In the genomic region with DNA sequence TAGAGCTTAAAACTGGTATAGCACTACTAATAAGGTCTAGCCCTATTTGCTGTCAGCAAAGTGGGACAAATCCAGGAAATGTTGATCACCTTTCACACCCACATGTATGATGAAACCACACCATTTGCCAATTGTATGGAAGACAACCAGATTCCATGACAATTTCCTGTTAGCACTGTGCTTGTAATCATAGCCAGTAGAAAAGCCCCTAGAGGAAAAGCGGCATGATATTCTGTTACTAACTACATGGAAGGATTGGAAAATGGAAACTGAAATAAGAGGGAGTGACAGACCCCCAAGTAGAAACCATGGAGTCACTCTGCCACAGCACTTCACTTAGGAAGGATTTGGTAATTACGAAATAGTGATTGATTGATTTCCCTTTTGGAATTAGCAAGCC, we compare ENCODE assay signal across 9 cellular contexts. TPM values are rescaled to one million over a fixed set of nuclear protein-coding genes. Genes with fewer than 3 reads are reported as not detected.
DNase-seq lines count a peak whose midpoint lies in the region; ATAC-seq, FAIRE-seq and TF ChIP-seq lines count a peak whose summit lies in the region.
"Had no signal": no experiment of that assay in that cellular context is flagged by ENCODE, and none has a peak within 500 bp of the region (broad histone marks: within the 10 kb centered on the region; RNA-seq: fewer than 3 reads in every experiment).

No MANE protein-coding gene starts in this region.

- H3K79me2 ChIP-seq in GM12878 (ENCODE audit: control insufficient read depth, insufficient read depth, low read length), result peaks cover 5% of the 10 kb centered on the region
- peaks cover 12% of the 10 kb centered on the region for H3K79me2 ChIP-seq in HepG2 (ENCODE audit: insufficient read depth, low read length)

- no peak for TF ChIP-seq RAD21 in GM12878 (IDR thresholded peaks at IDR 0.05; ENCODE audit: insufficient read depth, low read depth, low read length)
- no peak for TF ChIP-seq RAD21 in HepG2 (CRISPR knock-in tag; IDR thresholded peaks at IDR 0.05)

- no peaks in the 10 kb centered on the region for H3K9me3 Mint-ChIP-seq in stimulated activated naive CD8-positive, alpha-beta T cell treated with anti-CD3 and anti-CD28 coated beads, Interleukin-15, Interleukin-2, amounts not matched to agents 100 ng/mL and 50 ng/mL, for 24 hours
- H3K9me3 Mint-ChIP-seq: stimulated activated naive B cell treated with anti-CD40 and anti-IgM and Interleukin-4, amounts not matched to agents 10 μg/mL and 1 μg/mL and 100 μg/mL, for 72 hours had no signal

- SMC1A ChIA-PET in GM12878 (lab: Charles Lee; ENCODE audit: uncharacterized antibody, unreplicated experiment), result interaction anchor here (0.7 to 1.7 kb wide), 9 partner anchors 9 to 1911 kb away, joined by 3 to 6 read pairs (median 3); no protein-coding TSS in a partner anchor

- in situ Hi-C loops in GM12878 (cut with MboI), result no loop called here
- in situ Hi-C loops in HepG2 (cut with HindIII; ENCODE audit: extremely low pct_ligation_motif_present, low pct_unique_long_range_greater_than_20kb), result loop anchor here (5.0 kb wide), 1 partner anchor 67 kb away; no protein-coding TSS in a partner anchor

- RAD21 ChIA-PET in GM12878 (lab: Charles Lee; ENCODE audit: unreplicated experiment), result interaction anchor here (0.7 to 2.7 kb wide), 4 partner anchors 11 to 94 kb away, joined by 3 to 11 read pairs (median 6); a partner anchor contains a TSS

- no peaks in the 10 kb centered on the region; the same call in 1 of the 2 replicates for H4K20me1 ChIP-seq in GM12878 (ENCODE audit: control insufficient read depth, insufficient read depth)
- no peaks in the 10 kb centered on the region for H4K20me1 ChIP-seq in HepG2 (ENCODE audit: insufficient read depth, low read length)

- 0 out of 2 replicates have a peak overlapping the region, but pooled peaks have one; percentile 65 for H3K4me3 ChIP-seq in GM12878
- H3K4me3 ChIP-seq in HepG2 (replicated peaks in 1 of 3; ENCODE audit: insufficient read depth in 1 of 3, low read depth in 2 of 3, low read length in 3 of 3), result no peak overlapping the region

- H3K4me1 ChIP-seq in GM12878 (ENCODE audit: control insufficient read depth, insufficient read depth, low read length), result peaks cover 21% of the 10 kb centered on the region
- peaks cover 44% of the 10 kb centered on the region for H3K4me1 ChIP-seq in HepG2 (ENCODE audit: insufficient read depth, low read length)

- H3K27ac ChIP-seq in GM12878 (ENCODE audit: control insufficient read depth, insufficient read depth) (no peak overlapping the region; the same call in 1 of the 2 replicates), HepG2 (ENCODE audit: extremely low read length, insufficient read depth, low read length) (no peak overlapping the region)

- POLR2A ChIA-PET in GM12878 (lab: Charles Lee), result interaction anchor here (1.1 to 1.6 kb wide), 3 partner anchors 11 to 75 kb away, joined by 3 to 6 read pairs (median 4); no protein-coding TSS in a partner anchor
- POLR2A ChIA-PET in HepG2 (lab: Yijun Ruan, JAX), result interaction anchor here (1.3 to 3.7 kb wide), 5 partner anchors 12 to 75 kb away, joined by 3 to 43 read pairs (median 14); a partner anchor contains a TSS

- H3K9ac ChIP-seq in GM12878 (ENCODE audit: control insufficient read depth, insufficient read depth, low read length) (no peak overlapping the region), HepG2 (ENCODE audit: insufficient read depth, low read depth, low read length) (no peak overlapping the region)

- CTCF ChIA-PET in GM12878 (lab: Yijun Ruan, JAX) (interaction anchor here (0.5 to 3.5 kb wide), 15 partner anchors 8 to 201 kb away, joined by 3 to 14 read pairs (median 4); a partner anchor contains a TSS), HepG2 (lab: Yijun Ruan, JAX; ENCODE audit: low intra/inter-chr PET ratio, low total read pairs) (no interaction called here)

- TF ChIP-seq CTCF in GM12878 (IDR thresholded peaks at IDR 0.05 in 2 of 3, conservative IDR thresholded peaks at IDR 0.05 in 1 of 3; ENCODE audit: control insufficient read depth in 2 of 3, extremely low read depth in 1 of 3, insufficient read depth in 1 of 3, low read depth in 3 of 3, low read length in 3 of 3) (no peak), HepG2 (CRISPR knock-in tag; IDR thresholded peaks at IDR 0.05) (no peak)

- H3K4me1 Mint-ChIP-seq in stimulated activated naive CD8-positive, alpha-beta T cell treated with anti-CD3 and anti-CD28 coated beads, Interleukin-15, Interleukin-2, amounts not matched to agents 100 ng/mL and 50 ng/mL, for 24 hours (ENCODE audit: low read depth), result peaks cover 71% of the 10 kb centered on the region

- no peak for FAIRE-seq in GM12878 (lab: Jason Lieb, UNC)
- FAIRE-seq in HepG2 (lab: Jason Lieb, UNC), result no peak

- H3K36me3 Mint-ChIP-seq in stimulated activated naive CD8-positive, alpha-beta T cell treated with anti-CD3 and anti-CD28 coated beads, Interleukin-15, Interleukin-2, amounts not matched to agents 100 ng/mL and 50 ng/mL, for 24 hours (ENCODE audit: low read depth), result no peaks in the 10 kb centered on the region
- H3K36me3 Mint-ChIP-seq: stimulated activated naive B cell treated with anti-CD40 and anti-IgM and Interleukin-4, amounts not matched to agents 10 μg/mL and 1 μg/mL and 100 μg/mL, for 72 hours had no signal

- H3K4me3 Mint-ChIP-seq in stimulated activated naive CD8-positive, alpha-beta T cell treated with anti-CD3 and anti-CD28 coated beads, Interleukin-15, Interleukin-2, amounts not matched to agents 100 ng/mL and 50 ng/mL, for 24 hours, result peak overlapping the region; percentile 80

- BruUV-seq in GM12878 (replicated peaks; lab: Mats Ljungman, UMichigan), result no TSS peak
- BruUV-seq in HepG2 (replicated peaks; lab: Mats Ljungman, UMichigan), result no TSS peak

- TF ChIP-seq EP300 in GM12878 (IDR thresholded peaks at IDR 0.05; ENCODE audit: borderline replicate concordance in 1 of 2, control insufficient read depth in 1 of 2, low read depth in 2 of 2, low read length in 2 of 2) (no peak), HepG2 (IDR thresholded peaks at IDR 0.05; ENCODE audit: low read depth in 2 of 2, low read length in 2 of 2) (no peak), HepG2 (CRISPR knock-in tag; IDR thresholded peaks at IDR 0.05; ENCODE audit: borderline replicate concordance) (no peak)

- 98% methylated on average over 2 of the region's 2 CpGs for WGBS in GM12878 (ENCODE audit: insufficient coverage, insufficient replicate concordance, low lambda C conversion rate, missing lambda C conversion rate)
- WGBS in HepG2 (ENCODE audit: low lambda C conversion rate), result 95% methylated on average over 2 of the region's 2 CpGs

- intact Hi-C loops in GM12878 (cut with micrococcal nuclease; ENCODE audit: unreplicated experiment), result loop anchor here (10.0 kb wide), 1 partner anchor 779 kb away; no protein-coding TSS in a partner anchor
- intact Hi-C loops in HepG2 (cut with micrococcal nuclease; ENCODE audit: unreplicated experiment), result no loop called here

- H3K9me3 ChIP-seq in GM12878 (replicated peaks; ENCODE audit: control insufficient read depth, insufficient read depth, low read length) (no peaks in the 10 kb centered on the region), HepG2 (ENCODE audit: low read length) (no peaks in the 10 kb centered on the region)

- DNase-seq in stimulated activated naive CD8-positive, alpha-beta T cell treated with anti-CD3 and anti-CD28 coated beads, Interleukin-15, Interleukin-2, amounts not matched to agents 100 U/mL and 50 U/mL, for 24 hours, result no peak
- no peak for DNase-seq in GM12878 (ENCODE audit: low read depth, low spot score)
- no peak for DNase-seq in HepG2 (ENCODE audit: low spot score)
- DNase-seq in NK-92 treated with Interleukin-12 subunit alpha and Interleukin-12 subunit beta, amount 100 ng/mL, for 24 hours (lab: John Stamatoyannopoulos, UW), result no peak
- DNase-seq in AG20443 (ENCODE audit: low spot score), result no peak
- DNase-seq: stimulated activated naive B cell treated with anti-CD40 and anti-IgM and Interleukin-4, amounts not matched to agents 10 μg/mL and 1 μg/mL and 100 μg/mL, for 72 hours had no signal

- H3K27ac Mint-ChIP-seq in stimulated activated naive CD8-positive, alpha-beta T cell treated with anti-CD3 and anti-CD28 coated beads, Interleukin-15, Interleukin-2, amounts not matched to agents 100 ng/mL and 50 ng/mL, for 24 hours, result no peak overlapping the region

- no peaks in the 10 kb centered on the region for H3K27me3 Mint-ChIP-seq in stimulated activated naive CD8-positive, alpha-beta T cell treated with anti-CD3 and anti-CD28 coated beads, Interleukin-15, Interleukin-2, amounts not matched to agents 100 ng/mL and 50 ng/mL, for 24 hours

- TF ChIP-seq POLR2A in GM12878 (IDR thresholded peaks at IDR 0.05; ENCODE audit: low read depth, low read length), result no peak
- TF ChIP-seq POLR2A in HepG2 (IDR thresholded peaks at IDR 0.05; ENCODE audit: insufficient read depth in 1 of 2, low read depth in 2 of 2, low read length in 2 of 2), result no peak

- no peak for ATAC-seq in stimulated activated naive CD8-positive, alpha-beta T cell treated with anti-CD3 and anti-CD28 coated beads, Interleukin-15, Interleukin-2, amounts not matched to agents 100 U/mL and 50 U/mL, for 24 hours
- ATAC-seq in GM12878, result no peak
- no peak for ATAC-seq in HepG2
- no peak for ATAC-seq in GM21723 (IDR thresholded peaks at IDR 0.05; ENCODE audit: unreplicated experiment)
- no peak for ATAC-seq in HG03432 (IDR thresholded peaks at IDR 0.05; ENCODE audit: unreplicated experiment)
- ATAC-seq: stimulated activated naive B cell treated with anti-CD40 and anti-IgM and Interleukin-4, amounts not matched to agents 10 μg/mL and 1 μg/mL and 100 μg/mL, for 72 hours had no signal

- H3K27me3 ChIP-seq in GM12878 (replicated peaks in 1 of 2; ENCODE audit: control insufficient read depth in 2 of 2, insufficient read depth in 2 of 2, low read length in 1 of 2) (no peaks in the 10 kb centered on the region), HepG2 (ENCODE audit: control insufficient read depth in 1 of 2, insufficient read depth in 2 of 2, low read length in 2 of 2) (no peaks in the 10 kb centered on the region)

- H3K4me2 ChIP-seq in GM12878 (ENCODE audit: control insufficient read depth, insufficient read depth) (peak overlapping the region; percentile 89), HepG2 (ENCODE audit: low read depth, low read length) (no peak overlapping the region; the same call in 1 of the 2 replicates)

- H3K36me3 ChIP-seq in GM12878 (ENCODE audit: control insufficient read depth in 2 of 2, insufficient read depth in 2 of 2, low read length in 1 of 2) (no peaks in the 10 kb centered on the region), HepG2 (replicated peaks in 1 of 2; ENCODE audit: control insufficient read depth in 1 of 2, insufficient read depth in 2 of 2, low read length in 2 of 2) (no peaks in the 10 kb centered on the region)

- H2AFZ ChIP-seq in GM12878 (ENCODE audit: control insufficient read depth, low read depth, low read length) (no peak overlapping the region), HepG2 (ENCODE audit: low read length) (no peak overlapping the region)

RNA-seq across cellular contexts. Expression of a gene that starts 0.9 kb away (rescaled TPM):
- total RNA-seq in GM12878 (2013; cell fraction: nucleolus; rRNA removed), result 5.5 and 6.6 TPM in 2 replicates
- total RNA-seq in GM12878 (2014; rRNA removed) (1.2 and 1.6 TPM in 2 replicates), GM12878 (2014; rRNA removed; fragmentation: Illumina TruSeq; extraction: Trizol) (0.89 and 1.1 TPM in 2 replicates), GM12878 (2021) (1.6 and 2.1 TPM in 2 replicates), HepG2 (2016; rRNA removed; fragmentation: Illumina TruSeq; extraction: Trizol) (0.95 and 1.9 TPM in 2 replicates)
- polyA plus RNA-seq in GM12878 (2011; ENCODE audit: low read depth), result 0.47 TPM
- polyA plus RNA-seq in GM12878 (2011; rRNA removed) (0.37 and 0.42 TPM in 2 replicates), GM12878 (2014; fragmentation: Illumina TruSeq; extraction: Trizol) (0.48 and 0.68 TPM in 2 replicates), GM12878 (2014; fragmentation: Nextera tagmentation; extraction: Ambion mirVana) (1 to 10 TPM in 1 of 2 experiments, under 1 TPM in 1; 0.88 to 1.3 TPM), GM12878 (2014; rRNA removed) (0.94 and 2.0 TPM in 2 replicates), GM12878 (2016; fragmentation: Nextera tagmentation; extraction: Ambion mirVana) (1 to 10 TPM in 1 of 2 experiments, under 1 TPM in 1; 0.42 to 1.4 TPM), HepG2 (2011; rRNA removed) (0.73 and 1.1 TPM in 2 replicates)
- polyA plus RNA-seq in GM12878 (2011; cell fraction: cytosol; rRNA removed), result 0.13 TPM in 2 replicates
- 0.53 and 0.94 TPM in 2 replicates for polyA plus RNA-seq in GM12878 (2011; cell fraction: nucleus; rRNA removed)
- polyA plus RNA-seq in GM12878 (2012), result 0.46 and 1.5 TPM in 2 replicates
- 0.15 TPM in 1 of 2 replicates, not detected in the other for polyA minus RNA-seq in GM12878 (2011; rRNA and poly(A)+ RNA removed)
- not detected in 2 replicates for polyA minus RNA-seq in GM12878 (2011; cell fraction: cytosol; rRNA and poly(A)+ RNA removed)
- polyA minus RNA-seq in GM12878 (2011; cell fraction: nucleus; rRNA and poly(A)+ RNA removed), result 0.24 and 1.9 TPM in 2 replicates
- 2.9 and 3.9 TPM in 2 replicates for total RNA-seq in HepG2 (2016; cell fraction: cytosol; rRNA removed; fragmentation: Illumina TruSeq; extraction: Trizol; ENCODE audit: low read depth)
- 0.40 and 1.9 TPM in 2 replicates for total RNA-seq in HepG2 (2016; cell fraction: insoluble cytoplasmic fraction; rRNA removed; fragmentation: Illumina TruSeq; extraction: Trizol)
- 1.9 and 2.8 TPM in 2 replicates for total RNA-seq in HepG2 (2016; cell fraction: membrane; rRNA removed; fragmentation: Illumina TruSeq; extraction: Trizol)
- 3.1 and 4.5 TPM in 2 replicates for total RNA-seq in HepG2 (2016; cell fraction: nucleus; rRNA removed; fragmentation: Illumina TruSeq; extraction: Trizol)
- 0.30 and 0.41 TPM in 2 replicates for polyA plus RNA-seq in HepG2 (2011; cell fraction: cytosol; rRNA removed)
- polyA plus RNA-seq in HepG2 (2011; cell fraction: nucleus; rRNA removed), result 2.7 and 2.9 TPM in 2 replicates
- 0.80 and 0.83 TPM in 2 replicates for polyA plus RNA-seq in HepG2 (2012)
- 0.42 and 0.46 TPM in 2 replicates for polyA plus RNA-seq in HepG2 (2016; cell fraction: cytosol; fragmentation: Illumina TruSeq; extraction: Trizol; ENCODE audit: low read depth)
- 0.25 and 0.74 TPM in 2 replicates for polyA plus RNA-seq in HepG2 (2016; cell fraction: insoluble cytoplasmic fraction; fragmentation: Illumina TruSeq; extraction: Trizol; ENCODE audit: low read depth)
- 0.38 and 0.41 TPM in 2 replicates for polyA plus RNA-seq in HepG2 (2016; cell fraction: membrane; fragmentation: Illumina TruSeq; extraction: Trizol; ENCODE audit: low read depth)
- 4.3 and 6.9 TPM in 2 replicates for polyA plus RNA-seq in HepG2 (2016; cell fraction: nucleus; fragmentation: Illumina TruSeq; extraction: Trizol; ENCODE audit: insufficient read depth, low read depth)
- 1.2 TPM in 1 of 2 replicates, not detected in the other for polyA minus RNA-seq in HepG2 (2011; rRNA and poly(A)+ RNA removed; ENCODE audit: low replicate concordance)
- 0.35 TPM in 1 of 2 replicates, not detected in the other for polyA minus RNA-seq in HepG2 (2011; cell fraction: cytosol; rRNA and poly(A)+ RNA removed)
- 7.2 and 8.8 TPM in 2 replicates for polyA minus RNA-seq in HepG2 (2011; cell fraction: nucleus; rRNA and poly(A)+ RNA removed)

RNA-seq across cellular contexts. Expression of a gene that starts 3.3 kb away (rescaled TPM):
- 15.2 and 15.5 TPM in 2 replicates for total RNA-seq in GM12878 (2013; cell fraction: nucleolus; rRNA removed)
- total RNA-seq in GM12878 (2014; rRNA removed) (6.0 and 6.5 TPM in 2 replicates), GM12878 (2014; rRNA removed; fragmentation: Illumina TruSeq; extraction: Trizol) (5.2 and 5.7 TPM in 2 replicates), GM12878 (2021) (7.1 and 8.0 TPM in 2 replicates), HepG2 (2016; rRNA removed; fragmentation: Illumina TruSeq; extraction: Trizol) (9.0 and 15.5 TPM in 2 replicates)
- 2.4 TPM for polyA plus RNA-seq in GM12878 (2011; ENCODE audit: low read depth)
- polyA plus RNA-seq in GM12878 (2011; rRNA removed) (5.0 and 5.7 TPM in 2 replicates), GM12878 (2014; fragmentation: Illumina TruSeq; extraction: Trizol) (7.9 and 9.6 TPM in 2 replicates), GM12878 (2014; fragmentation: Nextera tagmentation; extraction: Ambion mirVana) (1 to 10 TPM; 1.6 to 3.5 TPM), GM12878 (2014; rRNA removed) (7.2 and 7.7 TPM in 2 replicates), GM12878 (2016; fragmentation: Nextera tagmentation; extraction: Ambion mirVana) (10 to 100 TPM; 10.1 to 11.3 TPM), HepG2 (2011; rRNA removed) (12.1 and 13.1 TPM in 2 replicates)
- 3.2 and 4.0 TPM in 2 replicates for polyA plus RNA-seq in GM12878 (2011; cell fraction: cytosol; rRNA removed)
- 5.4 and 7.2 TPM in 2 replicates for polyA plus RNA-seq in GM12878 (2011; cell fraction: nucleus; rRNA removed)
- polyA plus RNA-seq in GM12878 (2012), result 5.6 and 6.6 TPM in 2 replicates
- 7.2 and 7.7 TPM in 2 replicates for polyA minus RNA-seq in GM12878 (2011; rRNA and poly(A)+ RNA removed)
- polyA minus RNA-seq in GM12878 (2011; cell fraction: cytosol; rRNA and poly(A)+ RNA removed), result 1.9 and 2.4 TPM in 2 replicates
- polyA minus RNA-seq in GM12878 (2011; cell fraction: nucleus; rRNA and poly(A)+ RNA removed), result 11.4 and 15.9 TPM in 2 replicates
- 1.6 and 1.7 TPM in 2 replicates for total RNA-seq in HepG2 (2016; cell fraction: cytosol; rRNA removed; fragmentation: Illumina TruSeq; extraction: Trizol; ENCODE audit: low read depth)
- total RNA-seq in HepG2 (2016; cell fraction: insoluble cytoplasmic fraction; rRNA removed; fragmentation: Illumina TruSeq; extraction: Trizol), result 7.5 and 14.7 TPM in 2 replicates
- total RNA-seq in HepG2 (2016; cell fraction: membrane; rRNA removed; fragmentation: Illumina TruSeq; extraction: Trizol), result 5.4 and 5.8 TPM in 2 replicates
- 19.8 and 23.6 TPM in 2 replicates for total RNA-seq in HepG2 (2016; cell fraction: nucleus; rRNA removed; fragmentation: Illumina TruSeq; extraction: Trizol)
- polyA plus RNA-seq in HepG2 (2011; cell fraction: cytosol; rRNA removed), result 7.2 and 9.6 TPM in 2 replicates
- 7.8 and 9.0 TPM in 2 replicates for polyA plus RNA-seq in HepG2 (2011; cell fraction: nucleus; rRNA removed)
- 10.5 and 13.4 TPM in 2 replicates for polyA plus RNA-seq in HepG2 (2012)
- 0.84 and 0.86 TPM in 2 replicates for polyA plus RNA-seq in HepG2 (2016; cell fraction: cytosol; fragmentation: Illumina TruSeq; extraction: Trizol; ENCODE audit: low read depth)
- polyA plus RNA-seq in HepG2 (2016; cell fraction: insoluble cytoplasmic fraction; fragmentation: Illumina TruSeq; extraction: Trizol; ENCODE audit: low read depth), result 7.6 and 8.5 TPM in 2 replicates
- polyA plus RNA-seq in HepG2 (2016; cell fraction: membrane; fragmentation: Illumina TruSeq; extraction: Trizol; ENCODE audit: low read depth), result 2.5 and 2.6 TPM in 2 replicates
- 21.1 and 22.3 TPM in 2 replicates for polyA plus RNA-seq in HepG2 (2016; cell fraction: nucleus; fragmentation: Illumina TruSeq; extraction: Trizol; ENCODE audit: insufficient read depth, low read depth)
- 9.2 and 31.7 TPM in 2 replicates for polyA minus RNA-seq in HepG2 (2011; rRNA and poly(A)+ RNA removed; ENCODE audit: low replicate concordance)
- polyA minus RNA-seq in HepG2 (2011; cell fraction: cytosol; rRNA and poly(A)+ RNA removed), result 11.3 and 12.7 TPM in 2 replicates
- 16.4 and 17.3 TPM in 2 replicates for polyA minus RNA-seq in HepG2 (2011; cell fraction: nucleus; rRNA and poly(A)+ RNA removed)

RNA-seq across cellular contexts. Expression of a gene that starts 14.0 kb away (rescaled TPM):
- total RNA-seq in GM12878 (2013; cell fraction: nucleolus; rRNA removed), result 26.8 and 29.7 TPM in 2 replicates
- total RNA-seq in GM12878 (2014; rRNA removed) (8.1 and 10.9 TPM in 2 replicates), GM12878 (2014; rRNA removed; fragmentation: Illumina TruSeq; extraction: Trizol) (10.4 and 11.2 TPM in 2 replicates), GM12878 (2021) (8.9 and 10.0 TPM in 2 replicates), HepG2 (2016; rRNA removed; fragmentation: Illumina TruSeq; extraction: Trizol) (17.0 and 21.6 TPM in 2 replicates)
- polyA plus RNA-seq in GM12878 (2011; ENCODE audit: low read depth), result 2.4 TPM
- polyA plus RNA-seq in GM12878 (2011; rRNA removed) (6.1 and 11.6 TPM in 2 replicates), GM12878 (2014; fragmentation: Illumina TruSeq; extraction: Trizol) (8.4 and 11.5 TPM in 2 replicates), GM12878 (2014; fragmentation: Nextera tagmentation; extraction: Ambion mirVana) (1 to 10 TPM; 2.2 to 3.6 TPM), GM12878 (2014; rRNA removed) (7.0 and 7.7 TPM in 2 replicates), GM12878 (2016; fragmentation: Nextera tagmentation; extraction: Ambion mirVana) (10 to 100 TPM; 16.1 to 16.6 TPM), HepG2 (2011; rRNA removed) (5.0 and 5.5 TPM in 2 replicates)
- polyA plus RNA-seq in GM12878 (2011; cell fraction: cytosol; rRNA removed), result 3.0 and 5.2 TPM in 2 replicates
- polyA plus RNA-seq in GM12878 (2011; cell fraction: nucleus; rRNA removed), result 3.4 and 5.0 TPM in 2 replicates
- polyA plus RNA-seq in GM12878 (2012), result 4.1 and 6.4 TPM in 2 replicates
- polyA minus RNA-seq in GM12878 (2011; rRNA and poly(A)+ RNA removed), result 4.9 and 5.5 TPM in 2 replicates
- polyA minus RNA-seq in GM12878 (2011; cell fraction: cytosol; rRNA and poly(A)+ RNA removed), result 3.1 and 3.2 TPM in 2 replicates
- polyA minus RNA-seq in GM12878 (2011; cell fraction: nucleus; rRNA and poly(A)+ RNA removed), result 3.4 and 8.5 TPM in 2 replicates
- 2.6 and 3.0 TPM in 2 replicates for total RNA-seq in HepG2 (2016; cell fraction: cytosol; rRNA removed; fragmentation: Illumina TruSeq; extraction: Trizol; ENCODE audit: low read depth)
- total RNA-seq in HepG2 (2016; cell fraction: insoluble cytoplasmic fraction; rRNA removed; fragmentation: Illumina TruSeq; extraction: Trizol), result 16.5 and 19.6 TPM in 2 replicates
- 8.6 and 9.4 TPM in 2 replicates for total RNA-seq in HepG2 (2016; cell fraction: membrane; rRNA removed; fragmentation: Illumina TruSeq; extraction: Trizol)
- total RNA-seq in HepG2 (2016; cell fraction: nucleus; rRNA removed; fragmentation: Illumina TruSeq; extraction: Trizol), result 12.6 and 14.0 TPM in 2 replicates
- polyA plus RNA-seq in HepG2 (2011; cell fraction: cytosol; rRNA removed), result 4.0 and 4.1 TPM in 2 replicates
- polyA plus RNA-seq in HepG2 (2011; cell fraction: nucleus; rRNA removed), result 3.6 and 5.0 TPM in 2 replicates
- polyA plus RNA-seq in HepG2 (2012), result 8.7 and 9.4 TPM in 2 replicates
- 1.9 and 2.3 TPM in 2 replicates for polyA plus RNA-seq in HepG2 (2016; cell fraction: cytosol; fragmentation: Illumina TruSeq; extraction: Trizol; ENCODE audit: low read depth)
- 16.3 and 19.6 TPM in 2 replicates for polyA plus RNA-seq in HepG2 (2016; cell fraction: insoluble cytoplasmic fraction; fragmentation: Illumina TruSeq; extraction: Trizol; ENCODE audit: low read depth)
- 4.0 and 4.9 TPM in 2 replicates for polyA plus RNA-seq in HepG2 (2016; cell fraction: membrane; fragmentation: Illumina TruSeq; extraction: Trizol; ENCODE audit: low read depth)
- 10.8 and 11.4 TPM in 2 replicates for polyA plus RNA-seq in HepG2 (2016; cell fraction: nucleus; fragmentation: Illumina TruSeq; extraction: Trizol; ENCODE audit: insufficient read depth, low read depth)
- 2.0 and 2.9 TPM in 2 replicates for polyA minus RNA-seq in HepG2 (2011; rRNA and poly(A)+ RNA removed; ENCODE audit: low replicate concordance)
- 4.0 and 4.6 TPM in 2 replicates for polyA minus RNA-seq in HepG2 (2011; cell fraction: cytosol; rRNA and poly(A)+ RNA removed)
- polyA minus RNA-seq in HepG2 (2011; cell fraction: nucleus; rRNA and poly(A)+ RNA removed), result 10.6 and 19.1 TPM in 2 replicates
